Comparison of ENCODE assay signal across 8 cellular contexts in the genomic region with DNA sequence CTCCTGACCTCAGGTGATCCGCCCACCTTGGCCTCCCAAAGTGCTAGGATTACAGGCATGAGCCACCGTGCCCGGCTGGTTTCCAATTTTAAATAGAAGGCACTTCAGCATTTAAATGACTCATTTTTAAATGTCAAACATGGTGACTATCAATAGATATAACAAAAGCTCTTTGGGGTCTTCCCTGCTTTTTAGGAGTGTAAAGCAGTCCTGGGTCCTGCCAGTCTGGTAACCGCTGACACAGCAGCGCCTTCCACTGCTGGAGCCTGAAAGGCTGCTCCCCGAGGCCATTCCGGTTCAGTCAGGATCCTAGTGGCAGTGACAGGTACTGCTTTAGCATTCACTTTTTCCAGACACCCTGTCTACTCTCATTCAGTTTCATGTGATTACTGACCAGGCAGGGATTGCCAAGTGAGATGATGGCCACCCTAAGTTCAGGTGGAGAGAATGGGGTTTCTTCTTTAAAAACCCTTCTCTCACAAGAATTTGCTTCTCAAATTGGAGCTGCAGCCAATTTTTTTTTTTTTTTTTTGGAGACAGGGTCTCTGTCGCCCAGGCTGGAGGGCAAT. TPM values are rescaled to one million over a fixed set of nuclear protein-coding genes. Genes with fewer than 3 reads are reported as not detected.
DNase-seq lines count a peak whose midpoint lies in the region; ATAC-seq lines count a peak whose summit lies in the region.

No MANE protein-coding gene starts in this region.

- H3K9me3 Mint-ChIP-seq in IgD-negative memory B cell = no peaks in the 10 kb centered on the region
- no peaks in the 10 kb centered on the region for H3K9me3 Mint-ChIP-seq in activated naive CD8-positive, alpha-beta T cell treated with anti-CD3 and anti-CD28 coated beads for 36 hours

- H3K27ac Mint-ChIP-seq in IgD-negative memory B cell = peak overlapping the region in 2 of 3 donors; percentile 43 to 60
- H3K27ac Mint-ChIP-seq in activated naive CD8-positive, alpha-beta T cell treated with anti-CD3 and anti-CD28 coated beads for 36 hours = peak overlapping the region; percentile 91

- intact Hi-C loops in left ventricle myocardium superior (cut with micrococcal nuclease) = no loop called here

- H3K4me1 Mint-ChIP-seq in IgD-negative memory B cell = peaks cover 63 to 72% (median 69%) of the 10 kb centered on the region in 3 donors
- H3K4me1 Mint-ChIP-seq in activated naive CD8-positive, alpha-beta T cell treated with anti-CD3 and anti-CD28 coated beads for 36 hours = peaks cover 77% of the 10 kb centered on the region

- peak overlapping the region; percentile 36 to 89 (median 76) for H3K4me3 Mint-ChIP-seq in IgD-negative memory B cell
- H3K4me3 Mint-ChIP-seq in activated naive CD8-positive, alpha-beta T cell treated with anti-CD3 and anti-CD28 coated beads for 36 hours = peak overlapping the region; percentile 68

- ATAC-seq in left ventricle myocardium superior = peak; percentile 48
- ATAC-seq in GM21515 (IDR thresholded peaks at IDR 0.05; ENCODE audit: unreplicated experiment) = no peak
- no peak for ATAC-seq in HG02610 (IDR thresholded peaks at IDR 0.05; ENCODE audit: unreplicated experiment)

- H3K27me3 Mint-ChIP-seq in IgD-negative memory B cell = no peaks in the 10 kb centered on the region
- no peaks in the 10 kb centered on the region for H3K27me3 Mint-ChIP-seq in activated naive CD8-positive, alpha-beta T cell treated with anti-CD3 and anti-CD28 coated beads for 36 hours

- H3K36me3 Mint-ChIP-seq in IgD-negative memory B cell = no peaks in the 10 kb centered on the region
- H3K36me3 Mint-ChIP-seq in activated naive CD8-positive, alpha-beta T cell treated with anti-CD3 and anti-CD28 coated beads for 36 hours = peaks cover 32% of the 10 kb centered on the region

- peak; percentile 16 for DNase-seq in DMS114 treated with DMSO at 0.1 percent for 48 hours (lab: John Stamatoyannopoulos, UW; ENCODE audit: unreplicated experiment)
- peak; percentile 31 for DNase-seq in SKM-1 (lab: John Stamatoyannopoulos, UW; ENCODE audit: unreplicated experiment)
- DNase-seq in activated naive CD8-positive, alpha-beta T cell treated with anti-CD3 and anti-CD28 coated beads for 36 hours = peak; percentile 82
- DNase-seq in left ventricle myocardium superior = no peak
- peak; percentile 67 to 68 for DNase-seq in stimulated activated CD4-positive, alpha-beta T cell treated with anti-CD3 and anti-CD28 coated beads, Interleukin-2, amount 100 ng/mL, for 24 hours

RNA-seq across cellular contexts. Expression of a gene that starts 5.1 kb away (rescaled TPM):
- 42.8 TPM for polyA plus RNA-seq in IgD-negative memory B cell
- 10 to 100 TPM; 46.3 to 47.2 TPM for total RNA-seq in activated naive CD8-positive, alpha-beta T cell treated with anti-CD3 and anti-CD28 coated beads for 36 hours
- total RNA-seq in left ventricle myocardium superior = 38.3 TPM

RNA-seq across cellular contexts. Expression of a gene that starts 16.7 kb away (rescaled TPM):
- polyA plus RNA-seq in IgD-negative memory B cell = 12.1 TPM
- total RNA-seq in activated naive CD8-positive, alpha-beta T cell treated with anti-CD3 and anti-CD28 coated beads for 36 hours = 10 to 100 TPM; 47.6 to 48.5 TPM
- total RNA-seq in left ventricle myocardium superior = 16.1 TPM

RNA-seq across cellular contexts. Expression of a gene that starts 31.3 kb away (rescaled TPM):
- polyA plus RNA-seq in IgD-negative memory B cell = 4.1 TPM
- 10 to 100 TPM; 49.7 to 52.1 TPM for total RNA-seq in activated naive CD8-positive, alpha-beta T cell treated with anti-CD3 and anti-CD28 coated beads for 36 hours
- total RNA-seq in left ventricle myocardium superior = 1.5 TPM

RNA-seq across cellular contexts. Expression of a gene that starts 59.6 kb away (rescaled TPM):
- polyA plus RNA-seq in IgD-negative memory B cell = 1.2 TPM
- total RNA-seq in activated naive CD8-positive, alpha-beta T cell treated with anti-CD3 and anti-CD28 coated beads for 36 hours = 1 to 10 TPM; 5.4 to 5.8 TPM
- total RNA-seq in left ventricle myocardium superior = 6.1 TPM

Comparison
In these comparisons a context has a peak if more than half of its experiments do, and no peak if none do; other contexts are left out.
1. RNA of a gene that starts 31.3 kb away (total RNA-seq): 49.7 to 52.1 TPM in activated naive CD8-positive, alpha-beta T cell treated with anti-CD3 and anti-CD28 coated beads for 36 hours; 1.5 TPM in left ventricle myocardium superior (single experiment); every median in the first group is over 10 times any median in the second.